Comparison of ENCODE assay signal across 8 cellular contexts in genomic region chr11:121023848-121024751, GRCh38. TPM values are rescaled to one million over a fixed set of nuclear protein-coding genes. Genes with fewer than 3 reads are reported as not detected.
A peak's percentile ranks its signal among the peaks of the same experiment; 100 is the strongest.
DNase-seq lines count a peak whose midpoint lies in the region; ATAC-seq and TF ChIP-seq lines count a peak whose summit lies in the region.

TSS of gene TBCEL (plus strand) at chr11:121024102. CDS start at chr11:121045691, 21,589 bp downstream.

- peaks cover 25% of the 10 kb centered on the region for H3K4me1 Mint-ChIP-seq in neural crest cell

- CTCF ChIA-PET in RWPE1 (lab: Yijun Ruan, JAX): interaction anchor here (0.6 to 0.7 kb wide), 2 partner anchors 46 to 676 kb away, joined by 3 to 4 read pairs; no protein-coding TSS in a partner anchor

- H3K36me3 Mint-ChIP-seq in neural crest cell (ENCODE audit: low read depth): no peaks in the 10 kb centered on the region

- H3K9ac ChIP-seq in stomach smooth muscle (ENCODE audit: low read length in 2 of 2): peak within 1 kb of the TSS; percentile 52 to 81

- no peaks in the 10 kb centered on the region for H3K9me3 Mint-ChIP-seq in neural crest cell

- no peaks in the 10 kb centered on the region for H3K27me3 ChIP-seq in stomach smooth muscle (ENCODE audit: control insufficient read depth in 1 of 2, insufficient read depth in 2 of 2, low read length in 2 of 2)

- no peaks in the 10 kb centered on the region for H3K36me3 ChIP-seq in stomach smooth muscle (ENCODE audit: control insufficient read depth in 2 of 2, insufficient read depth in 2 of 2, low read length in 2 of 2)

- H3K27ac ChIP-seq in RWPE1 (peak within 1 kb of the TSS; percentile 69), stomach smooth muscle (ENCODE audit: low read length) (no peak within 1 kb of the TSS)

- peak within 1 kb of the TSS; percentile 55 to 84 for H3K4me3 ChIP-seq in stomach smooth muscle (ENCODE audit: low read length in 2 of 2)

- POLR2A ChIA-PET in RWPE1 (lab: Yijun Ruan, JAX; ENCODE audit: low non-redundant PET): no interaction called here

- H3K27me3 Mint-ChIP-seq in neural crest cell (ENCODE audit: low read depth): peaks cover 9% of the 10 kb centered on the region

- TF ChIP-seq CTCF in RWPE1 (conservative IDR thresholded peaks at IDR 0.05; ENCODE audit: low read depth) (no peak), neural crest cell (conservative IDR thresholded peaks at IDR 0.05) (no peak)

- peak; percentile 91 for DNase-seq in DMS79 treated with DMSO at 0.1 percent for 48 hours (lab: John Stamatoyannopoulos, UW)
- peak; percentile 66 for DNase-seq in KG1 (lab: John Stamatoyannopoulos, UW)
- DNase-seq in RWPE1 (ENCODE audit: low spot score): peak; percentile 90
- peak; percentile 67 for DNase-seq in activated T-helper 9 cell treated with anti-CD3 and anti-CD28 coated beads, Interleukin-2, amount 50 U/mL, for 16 hours (ENCODE audit: low read depth)
- DNase-seq in fibroblast of the conjunctiva (ENCODE audit: low read depth): peak; percentile 72
- DNase-seq in neural crest cell (ENCODE audit: low read depth, low spot score): peak; percentile 91

- ATAC-seq in GM21723 (IDR thresholded peaks at IDR 0.05; ENCODE audit: unreplicated experiment): peak; percentile 96

- H3K9me3 ChIP-seq in stomach smooth muscle (ENCODE audit: control insufficient read depth in 2 of 2, low read length in 2 of 2): no peaks in the 10 kb centered on the region

- peaks cover 14% of the 10 kb centered on the region for H3K4me1 ChIP-seq in stomach smooth muscle (ENCODE audit: control insufficient read depth, insufficient read depth, low read length)

- peak within 1 kb of the TSS; percentile 92 for H3K4me3 Mint-ChIP-seq in neural crest cell

- peak within 1 kb of the TSS; percentile 46 for H3K27ac Mint-ChIP-seq in neural crest cell (ENCODE audit: unreplicated experiment)

RNA-seq across cellular contexts. Expression of gene TBCEL, which starts in this region (rescaled TPM):
- total RNA-seq in neural crest cell: 18.6 and 19.7 TPM in 2 replicates
